19 cellular contexts compared by ENCODE assay signal in genomic region chr11:18067372-18067771, GRCh38. TPM values are rescaled to one million over a fixed set of nuclear protein-coding genes. Genes with fewer than 3 reads are reported as not detected.
DNase-seq lines count a peak whose midpoint lies in the region; ATAC-seq, FAIRE-seq and TF ChIP-seq lines count a peak whose summit lies in the region.
"Had no signal": no experiment of that assay in that cellular context is flagged by ENCODE, and none has a peak within 500 bp of the region (broad histone marks: within the 10 kb centered on the region; RNA-seq: fewer than 3 reads in every experiment).

No MANE protein-coding gene starts in this region.

- FAIRE-seq in HepG2 (lab: Jason Lieb, UNC) (no peak), K562 (lab: Jason Lieb, UNC) (no peak), kidney (lab: Jason Lieb, UNC) (no peak)
- FAIRE-seq: GM12891, GM18507 had no signal

- no peak for TF ChIP-seq POLR2A in HepG2 (IDR thresholded peaks at IDR 0.05; ENCODE audit: insufficient read depth in 1 of 2, low read depth in 2 of 2, low read length in 2 of 2)
- TF ChIP-seq POLR2A in right lobe of liver (IDR thresholded peaks at IDR 0.05), result no peak
- no peak for TF ChIP-seq POLR2A in K562 (conservative IDR thresholded peaks at IDR 0.05)

- H4K20me1 ChIP-seq in HepG2 (ENCODE audit: insufficient read depth, low read length) (no peaks in the 10 kb centered on the region), K562 (replicated peaks; ENCODE audit: control insufficient read depth, insufficient read depth, low read length) (no peaks in the 10 kb centered on the region)

- H3K79me2 ChIP-seq in HepG2 (ENCODE audit: insufficient read depth, low read length), result no peaks in the 10 kb centered on the region
- no peaks in the 10 kb centered on the region for H3K79me2 ChIP-seq in K562 (ENCODE audit: control insufficient read depth, insufficient read depth, low read length)

- no TSS peak for BruUV-seq in HepG2 (replicated peaks; lab: Mats Ljungman, UMichigan)
- no TSS peak for BruUV-seq in K562 (replicated peaks; lab: Mats Ljungman, UMichigan)

- no peak for DNase-seq in HepG2 (ENCODE audit: low spot score)
- no peak for DNase-seq in right lobe of liver
- DNase-seq in K562 (ENCODE audit: extremely low read depth in 1 of 4, low spot score in 3 of 4), result no peak
- no peak for DNase-seq in kidney
- DNase-seq in lower lobe of right lung, result no peak
- DNase-seq: 8988T; C1 segment of cervical spinal cord; Calu3; CD4-positive, alpha-beta memory T cell; COR-L47; DMS53; DMS79 treated with DMSO at 0.1 percent for 48 hours; GF-D8; H9 had no signal

- H3K4me1 ChIP-seq in HepG2 (ENCODE audit: insufficient read depth, low read length), result 0 out of 2 replicates have a peak, but pooled peaks cover 6% of the 10 kb centered on the region
- H3K4me1 ChIP-seq in right lobe of liver, result peaks cover 0 to 23% (median 8%) of the 10 kb centered on the region in 4 donors
- no peaks in the 10 kb centered on the region for H3K4me1 ChIP-seq in K562 (replicated peaks in 1 of 2; ENCODE audit: control insufficient read depth in 2 of 2, insufficient read depth in 2 of 2, low read length in 2 of 2)
- no peaks in the 10 kb centered on the region for H3K4me1 ChIP-seq in kidney (ENCODE audit: control insufficient read depth in 1 of 2, insufficient read depth in 1 of 2, low read depth in 1 of 2, low read length in 2 of 2)
- no peaks in the 10 kb centered on the region for H3K4me1 ChIP-seq in lower lobe of right lung

- no peaks in the 10 kb centered on the region for H3K9me1 ChIP-seq in K562 (ENCODE audit: control insufficient read depth, insufficient read depth, low read length)

- H3K9ac ChIP-seq in HepG2 (ENCODE audit: insufficient read depth, low read depth, low read length) (no peak overlapping the region), K562 (ENCODE audit: insufficient read depth in 1 of 2, low read depth in 2 of 2, low read length in 2 of 2) (no peak overlapping the region), kidney (ENCODE audit: low read length in 2 of 2) (no peak overlapping the region)

- H3K27ac ChIP-seq in HepG2 (ENCODE audit: extremely low read length, insufficient read depth, low read length) (no peak overlapping the region), right lobe of liver (no peak overlapping the region), K562 (ENCODE audit: extremely low read depth, low read depth, low read length) (no peak overlapping the region), kidney (ENCODE audit: low read depth in 2 of 2, low read length in 2 of 2) (no peak overlapping the region), lower lobe of right lung (no peak overlapping the region)

- no peak for TF ChIP-seq EP300 in HepG2 (IDR thresholded peaks at IDR 0.05; ENCODE audit: low read depth in 2 of 2, low read length in 2 of 2)
- no peak for TF ChIP-seq EP300 in HepG2 (CRISPR knock-in tag; IDR thresholded peaks at IDR 0.05; ENCODE audit: borderline replicate concordance)
- TF ChIP-seq EP300 in K562 (IDR thresholded peaks at IDR 0.05; ENCODE audit: low read length), result no peak

- H3K9me3 ChIP-seq in HepG2 (ENCODE audit: low read length), result no peaks in the 10 kb centered on the region
- H3K9me3 ChIP-seq in right lobe of liver, result no peaks in the 10 kb centered on the region
- H3K9me3 ChIP-seq in K562 (replicated peaks; ENCODE audit: control insufficient read depth, insufficient read depth, low read depth, low read length), result no peaks in the 10 kb centered on the region
- H3K9me3 ChIP-seq in kidney (ENCODE audit: control insufficient read depth in 1 of 2, low read length in 2 of 2), result no peaks in the 10 kb centered on the region
- H3K9me3 ChIP-seq in lower lobe of right lung, result no peaks in the 10 kb centered on the region

- TF ChIP-seq RAD21 in HepG2 (CRISPR knock-in tag; IDR thresholded peaks at IDR 0.05) (no peak), K562 (CRISPR knock-in tag; conservative IDR thresholded peaks at IDR 0.05 in 1 of 2, IDR thresholded peaks at IDR 0.05 in 1 of 2) (no peak)

- POLR2A ChIA-PET in HepG2 (lab: Yijun Ruan, JAX) (no interaction called here), K562 (lab: Yijun Ruan, JAX) (no interaction called here)

- H3K4me3 ChIP-seq in HepG2 (replicated peaks in 1 of 3; ENCODE audit: insufficient read depth in 1 of 3, low read depth in 2 of 3, low read length in 3 of 3) (no peak overlapping the region), right lobe of liver (no peak overlapping the region), K562 (no peak overlapping the region), kidney (ENCODE audit: low read length in 2 of 2) (no peak overlapping the region), lower lobe of right lung (no peak overlapping the region)
- H3K4me3 ChIP-seq: GM23338 had no signal

- intact Hi-C loops in HepG2 (cut with micrococcal nuclease; ENCODE audit: unreplicated experiment), result no loop called here
- intact Hi-C loops in right lobe of liver (cut with DNase I), result no loop called here
- intact Hi-C loops in K562 (cut with micrococcal nuclease), result no loop called here
- intact Hi-C loops in kidney (cut with DNase I), result no loop called here
- intact Hi-C loops in lower lobe of right lung (cut with DNase I), result no loop called here

- H3K36me3 ChIP-seq in HepG2 (replicated peaks in 1 of 2; ENCODE audit: control insufficient read depth in 1 of 2, insufficient read depth in 2 of 2, low read length in 2 of 2) (no peaks in the 10 kb centered on the region), right lobe of liver (no peaks in the 10 kb centered on the region), K562 (ENCODE audit: control insufficient read depth, insufficient read depth, low read length) (no peaks in the 10 kb centered on the region), kidney (ENCODE audit: control insufficient read depth in 1 of 2, insufficient read depth in 2 of 2, low read length in 2 of 2) (no peaks in the 10 kb centered on the region), lower lobe of right lung (no peaks in the 10 kb centered on the region)

- H2AFZ ChIP-seq in HepG2 (ENCODE audit: low read length) (no peak overlapping the region), K562 (ENCODE audit: low read depth, low read length) (no peak overlapping the region)
- H2AFZ ChIP-seq: GM23338 had no signal

- TF ChIP-seq CTCF in HepG2 (CRISPR knock-in tag; IDR thresholded peaks at IDR 0.05) (no peak), right lobe of liver (IDR thresholded peaks at IDR 0.05) (no peak), K562 (IDR thresholded peaks at IDR 0.05 in 2 of 3, conservative IDR thresholded peaks at IDR 0.05 in 1 of 3; ENCODE audit: insufficient read depth in 2 of 3, low read depth in 1 of 3, low read length in 3 of 3) (no peak), kidney (IDR thresholded peaks at IDR 0.05; ENCODE audit: borderline replicate concordance, extremely low read depth, insufficient read depth) (no peak), lower lobe of right lung (IDR thresholded peaks at IDR 0.05) (no peak)

- H3K4me2 ChIP-seq in HepG2 (ENCODE audit: low read depth, low read length) (no peak overlapping the region), K562 (ENCODE audit: insufficient read depth, low read length) (no peak overlapping the region)
- H3K4me2 ChIP-seq: GM23338 had no signal

- CTCF ChIA-PET in HepG2 (lab: Yijun Ruan, JAX; ENCODE audit: low intra/inter-chr PET ratio, low total read pairs), result no interaction called here
- CTCF ChIA-PET in K562 (lab: Yijun Ruan, JAX; ENCODE audit: low intra/inter-chr PET ratio), result no interaction called here

- 93% methylated on average over 2 of the region's 2 CpGs for WGBS in HepG2 (ENCODE audit: low lambda C conversion rate)
- 90% methylated on average over 2 of the region's 2 CpGs for WGBS in right lobe of liver (ENCODE audit: insufficient coverage, low coverage, low lambda C conversion rate, missing lambda C conversion rate)
- 50% methylated on average over 2 of the region's 2 CpGs for WGBS in K562 (ENCODE audit: insufficient coverage, low coverage, missing lambda C conversion rate)

- ATAC-seq in HepG2 (no peak), right lobe of liver (no peak), K562 (no peak), lower lobe of right lung (no peak)
- ATAC-seq: GM23338, HCT116 had no signal

- H3K27me3 ChIP-seq in HepG2 (ENCODE audit: control insufficient read depth in 1 of 2, insufficient read depth in 2 of 2, low read length in 2 of 2) (no peaks in the 10 kb centered on the region), right lobe of liver (no peaks in the 10 kb centered on the region), K562 (ENCODE audit: control insufficient read depth in 2 of 2, insufficient read depth in 2 of 2, low read length in 2 of 2) (no peaks in the 10 kb centered on the region), lower lobe of right lung (ENCODE audit: low read depth) (no peaks in the 10 kb centered on the region)

- in situ Hi-C loops in HepG2 (cut with HindIII; ENCODE audit: extremely low pct_ligation_motif_present, low pct_unique_long_range_greater_than_20kb) (no loop called here), K562 (cut with MboI) (no loop called here)

RNA-seq across cellular contexts. Expression of gene TPH1, which starts 21.3 kb away (rescaled TPM):
- total RNA-seq in HepG2 (2016; rRNA removed; fragmentation: Illumina TruSeq; extraction: Trizol) (0.22 and 0.53 TPM in 2 replicates), right lobe of liver (under 1 TPM in 5 of 6 experiments, not detected in 1; 0.07 to 0.25 (median 0.12) TPM), K562 (2014; rRNA removed) (0.04 and 0.05 TPM in 2 replicates), K562 (2014; rRNA removed; fragmentation: Illumina TruSeq; extraction: Trizol) (0.22 and 0.51 TPM in 2 replicates), K562 (2015; rRNA removed; fragmentation: Illumina TruSeq; extraction: Trizol) (0.23 and 0.29 TPM in 2 replicates), K562 (2021) (0.11 and 0.13 TPM in 2 replicates), kidney (0.60 TPM), lower lobe of right lung (0.18 TPM)
- not detected in 2 replicates for total RNA-seq in HepG2 (2016; cell fraction: cytosol; rRNA removed; fragmentation: Illumina TruSeq; extraction: Trizol; ENCODE audit: low read depth)
- total RNA-seq in HepG2 (2016; cell fraction: insoluble cytoplasmic fraction; rRNA removed; fragmentation: Illumina TruSeq; extraction: Trizol), result 0.25 and 0.45 TPM in 2 replicates
- 0.10 and 0.22 TPM in 2 replicates for total RNA-seq in HepG2 (2016; cell fraction: membrane; rRNA removed; fragmentation: Illumina TruSeq; extraction: Trizol)
- 1.6 and 2.1 TPM in 2 replicates for total RNA-seq in HepG2 (2016; cell fraction: nucleus; rRNA removed; fragmentation: Illumina TruSeq; extraction: Trizol)
- polyA plus RNA-seq in HepG2 (2011; rRNA removed) (0.22 and 0.26 TPM in 2 replicates), K562 (2011; rRNA removed) (0.15 and 0.17 TPM in 2 replicates), K562 (2014; fragmentation: Illumina TruSeq; extraction: Trizol) (0.19 and 0.22 TPM in 2 replicates), K562 (2014; fragmentation: Nextera tagmentation; extraction: Ambion mirVana) (under 1 TPM; 0.04 to 0.17 TPM), K562 (2014; rRNA removed) (0.19 and 0.49 TPM in 2 replicates), kidney (ENCODE audit: insufficient read depth, low read depth, low replicate concordance) (0.09 TPM)
- 0.03 and 0.06 TPM in 2 replicates for polyA plus RNA-seq in HepG2 (2011; cell fraction: cytosol; rRNA removed)
- polyA plus RNA-seq in HepG2 (2011; cell fraction: nucleus; rRNA removed), result 0.63 and 0.69 TPM in 2 replicates
- 0.15 and 0.25 TPM in 2 replicates for polyA plus RNA-seq in HepG2 (2012)
- polyA plus RNA-seq in HepG2 (2016; cell fraction: cytosol; fragmentation: Illumina TruSeq; extraction: Trizol; ENCODE audit: low read depth), result 0.02 TPM in 1 of 2 replicates, not detected in the other
- polyA plus RNA-seq in HepG2 (2016; cell fraction: insoluble cytoplasmic fraction; fragmentation: Illumina TruSeq; extraction: Trizol; ENCODE audit: low read depth), result 0.19 and 0.21 TPM in 2 replicates
- 0.03 and 0.06 TPM in 2 replicates for polyA plus RNA-seq in HepG2 (2016; cell fraction: membrane; fragmentation: Illumina TruSeq; extraction: Trizol; ENCODE audit: low read depth)
- 4.5 and 7.4 TPM in 2 replicates for polyA plus RNA-seq in HepG2 (2016; cell fraction: nucleus; fragmentation: Illumina TruSeq; extraction: Trizol; ENCODE audit: insufficient read depth, low read depth)
- polyA minus RNA-seq in HepG2 (2011; rRNA and poly(A)+ RNA removed; ENCODE audit: low replicate concordance), result 0.04 TPM in 1 of 2 replicates, not detected in the other
- polyA minus RNA-seq in HepG2 (2011; cell fraction: cytosol; rRNA and poly(A)+ RNA removed), result not detected in 2 replicates
- 0.50 and 0.77 TPM in 2 replicates for polyA minus RNA-seq in HepG2 (2011; cell fraction: nucleus; rRNA and poly(A)+ RNA removed)
- 0.05 and 0.74 TPM in 2 replicates for total RNA-seq in K562 (2011; cell fraction: chromatin; rRNA removed; ENCODE audit: low replicate concordance)
- 0.17 and 0.53 TPM in 2 replicates for total RNA-seq in K562 (2011; cell fraction: nucleolus; rRNA removed)
- total RNA-seq in K562 (2011; cell fraction: nucleoplasm; rRNA removed), result 0.38 and 0.44 TPM in 2 replicates
- 0.03 and 0.04 TPM in 2 replicates for polyA plus RNA-seq in K562 (2011; cell fraction: cytosol; rRNA removed)
- polyA plus RNA-seq in K562 (2011; cell fraction: nucleus; rRNA removed), result 0.53 and 0.55 TPM in 2 replicates
- 0.09 and 0.17 TPM in 2 replicates for polyA plus RNA-seq in K562 (2012)
- polyA minus RNA-seq in K562 (2011; rRNA and poly(A)+ RNA removed), result 0.27 and 0.60 TPM in 2 replicates
- polyA minus RNA-seq in K562 (2011; cell fraction: cytosol; rRNA and poly(A)+ RNA removed), result not detected in 2 replicates
- 0.27 and 0.56 TPM in 2 replicates for polyA minus RNA-seq in K562 (2011; cell fraction: nucleus; rRNA and poly(A)+ RNA removed)
- total RNA-seq: G401 had no signal
- polyA plus RNA-seq: CD4-positive, alpha-beta memory T cell had no signal

RNA-seq across cellular contexts. Expression of gene SAAL1, which starts 38.5 kb away (rescaled TPM):
- 45.7 and 46.0 TPM in 2 replicates for total RNA-seq in HepG2 (2016; rRNA removed; fragmentation: Illumina TruSeq; extraction: Trizol)
- total RNA-seq in HepG2 (2016; cell fraction: cytosol; rRNA removed; fragmentation: Illumina TruSeq; extraction: Trizol; ENCODE audit: low read depth), result 17.6 and 22.5 TPM in 2 replicates
- 43.0 and 53.0 TPM in 2 replicates for total RNA-seq in HepG2 (2016; cell fraction: insoluble cytoplasmic fraction; rRNA removed; fragmentation: Illumina TruSeq; extraction: Trizol)
- 19.9 and 22.6 TPM in 2 replicates for total RNA-seq in HepG2 (2016; cell fraction: membrane; rRNA removed; fragmentation: Illumina TruSeq; extraction: Trizol)
- 40.8 and 46.9 TPM in 2 replicates for total RNA-seq in HepG2 (2016; cell fraction: nucleus; rRNA removed; fragmentation: Illumina TruSeq; extraction: Trizol)
- polyA plus RNA-seq in HepG2 (2011; rRNA removed), result 12.3 and 16.5 TPM in 2 replicates
- 9.0 and 11.1 TPM in 2 replicates for polyA plus RNA-seq in HepG2 (2011; cell fraction: cytosol; rRNA removed)
- 7.9 and 8.7 TPM in 2 replicates for polyA plus RNA-seq in HepG2 (2011; cell fraction: nucleus; rRNA removed)
- 14.6 and 19.3 TPM in 2 replicates for polyA plus RNA-seq in HepG2 (2012)
- polyA plus RNA-seq in HepG2 (2016; cell fraction: cytosol; fragmentation: Illumina TruSeq; extraction: Trizol; ENCODE audit: low read depth), result 10.6 and 11.2 TPM in 2 replicates
- polyA plus RNA-seq in HepG2 (2016; cell fraction: insoluble cytoplasmic fraction; fragmentation: Illumina TruSeq; extraction: Trizol; ENCODE audit: low read depth), result 44.8 and 47.0 TPM in 2 replicates
- polyA plus RNA-seq in HepG2 (2016; cell fraction: membrane; fragmentation: Illumina TruSeq; extraction: Trizol; ENCODE audit: low read depth), result 14.9 and 17.6 TPM in 2 replicates
- polyA plus RNA-seq in HepG2 (2016; cell fraction: nucleus; fragmentation: Illumina TruSeq; extraction: Trizol; ENCODE audit: insufficient read depth, low read depth), result 45.2 and 47.7 TPM in 2 replicates
- polyA minus RNA-seq in HepG2 (2011; rRNA and poly(A)+ RNA removed; ENCODE audit: low replicate concordance), result 10.6 and 12.8 TPM in 2 replicates
- 6.8 and 7.7 TPM in 2 replicates for polyA minus RNA-seq in HepG2 (2011; cell fraction: cytosol; rRNA and poly(A)+ RNA removed)
- polyA minus RNA-seq in HepG2 (2011; cell fraction: nucleus; rRNA and poly(A)+ RNA removed), result 28.5 and 31.5 TPM in 2 replicates
- total RNA-seq in right lobe of liver, result 1 to 10 TPM; 4.2 to 6.8 (median 5.6) TPM
- total RNA-seq in K562 (2011; cell fraction: chromatin; rRNA removed; ENCODE audit: low replicate concordance), result 31.8 and 69.0 TPM in 2 replicates
- 25.4 and 33.4 TPM in 2 replicates for total RNA-seq in K562 (2011; cell fraction: nucleolus; rRNA removed)
- total RNA-seq in K562 (2011; cell fraction: nucleoplasm; rRNA removed), result 23.9 and 37.7 TPM in 2 replicates
- total RNA-seq in K562 (2014; rRNA removed), result 40.9 and 42.8 TPM in 2 replicates
- total RNA-seq in K562 (2014; rRNA removed; fragmentation: Illumina TruSeq; extraction: Trizol), result 56.4 and 61.7 TPM in 2 replicates
- 61.1 and 61.2 TPM in 2 replicates for total RNA-seq in K562 (2015; rRNA removed; fragmentation: Illumina TruSeq; extraction: Trizol)
- total RNA-seq in K562 (2021), result 35.8 and 38.9 TPM in 2 replicates
- 42.1 and 57.0 TPM in 2 replicates for polyA plus RNA-seq in K562 (2011; rRNA removed)
- 16.8 and 28.7 TPM in 2 replicates for polyA plus RNA-seq in K562 (2011; cell fraction: cytosol; rRNA removed)
- 29.3 and 32.0 TPM in 2 replicates for polyA plus RNA-seq in K562 (2011; cell fraction: nucleus; rRNA removed)
- 23.9 and 36.0 TPM in 2 replicates for polyA plus RNA-seq in K562 (2012)
- polyA plus RNA-seq in K562 (2014; fragmentation: Illumina TruSeq; extraction: Trizol), result 69.5 and 77.5 TPM in 2 replicates
- 10 to 100 TPM; 42.3 to 42.6 TPM for polyA plus RNA-seq in K562 (2014; fragmentation: Nextera tagmentation; extraction: Ambion mirVana)
- polyA plus RNA-seq in K562 (2014; rRNA removed), result 57.6 TPM in 2 replicates
- polyA minus RNA-seq in K562 (2011; rRNA and poly(A)+ RNA removed), result 39.0 and 40.2 TPM in 2 replicates
- polyA minus RNA-seq in K562 (2011; cell fraction: cytosol; rRNA and poly(A)+ RNA removed), result 10.0 and 17.4 TPM in 2 replicates
- 24.6 and 35.7 TPM in 2 replicates for polyA minus RNA-seq in K562 (2011; cell fraction: nucleus; rRNA and poly(A)+ RNA removed)
- total RNA-seq in kidney, result 12.9 TPM
- polyA plus RNA-seq in kidney (ENCODE audit: insufficient read depth, low read depth, low replicate concordance), result 9.8 TPM
- total RNA-seq in lower lobe of right lung, result 9.5 TPM

RNA-seq across cellular contexts. Expression of gene SERGEF, which starts 54.5 kb away (rescaled TPM):
- 114 and 117 TPM in 2 replicates for total RNA-seq in HepG2 (2016; rRNA removed; fragmentation: Illumina TruSeq; extraction: Trizol)
- 439 and 477 TPM in 2 replicates for total RNA-seq in HepG2 (2016; cell fraction: cytosol; rRNA removed; fragmentation: Illumina TruSeq; extraction: Trizol; ENCODE audit: low read depth)
- total RNA-seq in HepG2 (2016; cell fraction: insoluble cytoplasmic fraction; rRNA removed; fragmentation: Illumina TruSeq; extraction: Trizol), result 109 and 122 TPM in 2 replicates
- total RNA-seq in HepG2 (2016; cell fraction: membrane; rRNA removed; fragmentation: Illumina TruSeq; extraction: Trizol), result 317 and 361 TPM in 2 replicates
- total RNA-seq in HepG2 (2016; cell fraction: nucleus; rRNA removed; fragmentation: Illumina TruSeq; extraction: Trizol), result 64.9 and 76.4 TPM in 2 replicates
- 54.5 and 62.6 TPM in 2 replicates for polyA plus RNA-seq in HepG2 (2011; rRNA removed)
- polyA plus RNA-seq in HepG2 (2011; cell fraction: cytosol; rRNA removed), result 59.1 and 61.0 TPM in 2 replicates
- polyA plus RNA-seq in HepG2 (2011; cell fraction: nucleus; rRNA removed), result 56.3 and 60.9 TPM in 2 replicates
- 73.3 and 103 TPM in 2 replicates for polyA plus RNA-seq in HepG2 (2012)
- polyA plus RNA-seq in HepG2 (2016; cell fraction: cytosol; fragmentation: Illumina TruSeq; extraction: Trizol; ENCODE audit: low read depth), result 141 and 153 TPM in 2 replicates
- 81.0 and 82.1 TPM in 2 replicates for polyA plus RNA-seq in HepG2 (2016; cell fraction: insoluble cytoplasmic fraction; fragmentation: Illumina TruSeq; extraction: Trizol; ENCODE audit: low read depth)
- polyA plus RNA-seq in HepG2 (2016; cell fraction: membrane; fragmentation: Illumina TruSeq; extraction: Trizol; ENCODE audit: low read depth), result 156 and 162 TPM in 2 replicates
- 63.3 and 66.3 TPM in 2 replicates for polyA plus RNA-seq in HepG2 (2016; cell fraction: nucleus; fragmentation: Illumina TruSeq; extraction: Trizol; ENCODE audit: insufficient read depth, low read depth)
- polyA minus RNA-seq in HepG2 (2011; rRNA and poly(A)+ RNA removed; ENCODE audit: low replicate concordance), result 28.1 and 97.6 TPM in 2 replicates
- polyA minus RNA-seq in HepG2 (2011; cell fraction: cytosol; rRNA and poly(A)+ RNA removed), result 39.2 and 52.7 TPM in 2 replicates
- 105 and 132 TPM in 2 replicates for polyA minus RNA-seq in HepG2 (2011; cell fraction: nucleus; rRNA and poly(A)+ RNA removed)
- total RNA-seq in right lobe of liver, result 10 to 100 TPM in 4 of 6 experiments, 1 to 10 TPM in 2; 8.4 to 19.5 (median 15.8) TPM
- 39.9 and 64.0 TPM in 2 replicates for total RNA-seq in K562 (2011; cell fraction: chromatin; rRNA removed; ENCODE audit: low replicate concordance)
- total RNA-seq in K562 (2011; cell fraction: nucleolus; rRNA removed), result 20.0 and 23.5 TPM in 2 replicates
- total RNA-seq in K562 (2011; cell fraction: nucleoplasm; rRNA removed), result 23.7 and 32.1 TPM in 2 replicates
- total RNA-seq in K562 (2014; rRNA removed), result 17.4 and 25.1 TPM in 2 replicates
- 25.6 and 30.4 TPM in 2 replicates for total RNA-seq in K562 (2014; rRNA removed; fragmentation: Illumina TruSeq; extraction: Trizol)
- total RNA-seq in K562 (2015; rRNA removed; fragmentation: Illumina TruSeq; extraction: Trizol), result 21.1 and 23.1 TPM in 2 replicates
- 28.0 and 31.4 TPM in 2 replicates for total RNA-seq in K562 (2021)
- polyA plus RNA-seq in K562 (2011; rRNA removed), result 16.1 and 19.2 TPM in 2 replicates
- 13.6 and 16.2 TPM in 2 replicates for polyA plus RNA-seq in K562 (2011; cell fraction: cytosol; rRNA removed)
- 14.1 and 20.3 TPM in 2 replicates for polyA plus RNA-seq in K562 (2011; cell fraction: nucleus; rRNA removed)
- 28.4 and 48.0 TPM in 2 replicates for polyA plus RNA-seq in K562 (2012)
- polyA plus RNA-seq in K562 (2014; fragmentation: Illumina TruSeq; extraction: Trizol), result 19.9 and 23.2 TPM in 2 replicates
- 10 to 100 TPM; 10.2 to 20.4 TPM for polyA plus RNA-seq in K562 (2014; fragmentation: Nextera tagmentation; extraction: Ambion mirVana)
- polyA plus RNA-seq in K562 (2014; rRNA removed), result 14.1 and 15.3 TPM in 2 replicates
- 39.8 and 45.0 TPM in 2 replicates for polyA minus RNA-seq in K562 (2011; rRNA and poly(A)+ RNA removed)
- polyA minus RNA-seq in K562 (2011; cell fraction: cytosol; rRNA and poly(A)+ RNA removed), result 7.5 and 13.9 TPM in 2 replicates
- 20.9 and 24.0 TPM in 2 replicates for polyA minus RNA-seq in K562 (2011; cell fraction: nucleus; rRNA and poly(A)+ RNA removed)
- 33.2 TPM for total RNA-seq in kidney
- 63.0 TPM for polyA plus RNA-seq in kidney (ENCODE audit: insufficient read depth, low read depth, low replicate concordance)
- 28.4 TPM for total RNA-seq in lower lobe of right lung

Comparison
In these comparisons a context has a peak if more than half of its experiments do, and no peak if none do; other contexts are left out.
1. Of the 241 proteins assayed by ChIP-seq in both HepG2 and K562: peak only in HepG2: MAFK; only in K562: MAFG; in both: MAFF; in neither: 238.